Comparison of ENCODE assay signal across 13 cellular contexts in the genomic region with DNA sequence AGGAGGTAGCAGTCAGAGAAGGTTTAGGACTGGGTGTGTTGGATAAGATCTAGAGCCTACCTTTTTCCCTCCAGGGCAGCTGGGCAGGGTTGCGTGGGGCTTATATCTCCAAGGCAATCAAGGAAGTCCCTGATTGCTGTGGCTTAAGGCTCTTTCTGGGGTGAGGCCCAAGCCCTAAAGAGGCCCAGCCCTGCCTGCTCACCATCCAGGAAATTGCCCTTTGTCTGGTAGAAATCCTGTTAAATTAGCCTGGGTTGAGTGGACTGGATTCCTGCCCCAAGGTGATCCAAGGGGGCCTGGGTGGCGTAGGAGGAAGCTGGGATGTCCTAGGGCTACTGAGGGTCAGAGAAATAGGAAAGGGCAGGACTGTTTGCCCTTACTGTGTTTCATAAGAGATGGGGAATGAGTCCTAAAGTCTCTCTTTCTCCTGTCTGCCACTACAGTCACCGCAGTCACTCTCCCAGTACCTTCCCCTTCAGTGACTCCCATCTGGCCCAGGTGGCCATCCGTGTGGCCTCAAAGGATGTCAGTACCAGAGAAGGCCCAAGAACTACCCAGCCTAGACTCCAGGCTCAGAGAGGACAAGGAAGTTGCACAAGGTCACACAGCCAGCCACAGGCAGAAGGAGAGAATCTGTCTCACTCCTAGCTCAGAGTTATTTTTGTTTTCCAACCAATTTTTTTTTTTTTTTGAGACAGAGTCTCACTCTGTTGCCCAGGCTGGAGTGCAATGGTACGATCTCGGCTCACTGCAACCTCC. TPM values are rescaled to one million over a fixed set of nuclear protein-coding genes. Genes with fewer than 3 reads are reported as not detected.
DNase-seq lines count a peak whose midpoint lies in the region; ATAC-seq and TF ChIP-seq lines count a peak whose summit lies in the region.
"Had no signal": no experiment of that assay in that cellular context is flagged by ENCODE, and none has a peak within 500 bp of the region (broad histone marks: within the 10 kb centered on the region; RNA-seq: fewer than 3 reads in every experiment).

No MANE protein-coding gene starts in this region.

- no peak overlapping the region for H4K8ac ChIP-seq in H9 (replicated peaks; ENCODE audit: insufficient read length, low read depth, low read length)

- no CpG with 5 or more reads among the region's 6 CpGs for WGBS in H9 (ENCODE audit: extremely low coverage, insufficient read length, low lambda C conversion rate)
- WGBS in endodermal cell (ENCODE audit: insufficient coverage in 1 of 2, insufficient read length in 1 of 2), 2 experiments: 88 to 95% methylated on average over 1 to 6 of the region's 6 CpGs

- H3K4me1 Mint-ChIP-seq in H9 (peaks cover 41 to 46% of the 10 kb centered on the region in 2 experiments), endodermal cell (peaks cover 22% of the 10 kb centered on the region)

- H3K27ac Mint-ChIP-seq in H9 (peak overlapping the region; percentile 18 to 79 (median 23); a peak in 5 of 7 replicates), endodermal cell (peak overlapping the region; percentile 70)

- no peak for ATAC-seq in HG03378 (IDR thresholded peaks at IDR 0.05; ENCODE audit: unreplicated experiment)

- no peak overlapping the region for H2AK5ac ChIP-seq in H9 (ENCODE audit: insufficient read length, low read length)

- H3K27ac ChIP-seq in H9 (ENCODE audit: insufficient read length, low read depth, low read length) (no peak overlapping the region), endodermal cell (ENCODE audit: low read depth, low read length) (no peak overlapping the region), osteoblast (ENCODE audit: low read depth, low read length) (no peak overlapping the region)

- H4K20me1 ChIP-seq in H9 (ENCODE audit: control insufficient read depth, insufficient read depth, insufficient read length) (no peaks in the 10 kb centered on the region), osteoblast (ENCODE audit: insufficient read depth, low read length) (no peaks in the 10 kb centered on the region)

- H3K27me3 Mint-ChIP-seq in H9 (ENCODE audit: low read depth) (no peaks in the 10 kb centered on the region; the same call in 1 of the 2 replicates), endodermal cell (ENCODE audit: insufficient read depth) (peaks cover 2% of the 10 kb centered on the region)

- no peak for DNase-seq in H9
- DNase-seq in NT2/D1 (ENCODE audit: low read depth, low spot score): no peak
- DNase-seq in endodermal cell: no peak
- DNase-seq in osteoblast (ENCODE audit: insufficient read length, low spot score, missing footprints): no peak
- DNase-seq in stimulated activated CD4-positive, alpha-beta T cell treated with anti-CD3 and anti-CD28 coated beads, Interleukin-2, amount 100 ng/mL, for 48 hours: no peak
- no peak for DNase-seq in DMS53 treated with DMSO at 0.1 percent for 48 hours (lab: John Stamatoyannopoulos, UW; ENCODE audit: unreplicated experiment)
- no peak for DNase-seq in cortex of kidney (lab: John Stamatoyannopoulos, UW)
- DNase-seq: activated CD4-positive, alpha-beta T cell treated with anti-CD3 and anti-CD28 coated beads for 1 hour; DND-41; MG63; midbrain; stimulated activated CD4-positive, alpha-beta T cell treated with anti-CD3 and anti-CD28 coated beads, Interleukin-2, amount 100 ng/mL, for 24 hours had no signal

- no peak overlapping the region for H2BK120ac ChIP-seq in H9 (ENCODE audit: low read depth, low read length, poor library complexity, severe bottlenecking)

- no peak overlapping the region for H3K23ac ChIP-seq in H9 (ENCODE audit: insufficient read length, low read depth, low read length)

- no peak for TF ChIP-seq CTCF in H9 (conservative IDR thresholded peaks at IDR 0.05)
- no peak for TF ChIP-seq CTCF in endodermal cell (conservative IDR thresholded peaks at IDR 0.05)
- TF ChIP-seq CTCF in osteoblast (IDR thresholded peaks at IDR 0.05; ENCODE audit: extremely low read depth, low read depth, low read length): no peak

- no peak overlapping the region for H3K56ac ChIP-seq in H9 (ENCODE audit: insufficient read length, low read depth, low read length)

- no peak overlapping the region for H2BK15ac ChIP-seq in H9 (ENCODE audit: low read depth, low read length)

- H3K23me2 ChIP-seq in H9 (ENCODE audit: insufficient read length, low read depth, low read length, poor library complexity, severe bottlenecking): no peaks in the 10 kb centered on the region

- H4K5ac ChIP-seq in H9 (ENCODE audit: insufficient read length, low read depth, low read length): no peak overlapping the region

- H4K91ac ChIP-seq in H9 (ENCODE audit: insufficient read length, low read depth, low read length): no peak overlapping the region

- H3K4ac ChIP-seq in H9 (ENCODE audit: low read depth, low read length): no peak overlapping the region

- H2BK5ac ChIP-seq in H9 (ENCODE audit: insufficient read length, low read length): no peak overlapping the region

- H3K4me3 Mint-ChIP-seq in H9 (no peak overlapping the region), endodermal cell (no peak overlapping the region)

- H3K9me3 Mint-ChIP-seq in H9 (peaks cover 5% of the 10 kb centered on the region in 2 experiments; a peak in 3 of 5 replicates), endodermal cell (peaks cover 1% of the 10 kb centered on the region)

- no peaks in the 10 kb centered on the region for H3K79me1 ChIP-seq in H9 (ENCODE audit: insufficient read depth, low read depth, low read length, poor library complexity, severe bottlenecking)

- H3K4me2 ChIP-seq in H9 (ENCODE audit: insufficient read depth, insufficient read length, low read length) (no peak overlapping the region), osteoblast (ENCODE audit: insufficient read depth, low read length) (no peak overlapping the region)

- H3K36me3 ChIP-seq in NT2/D1 (ENCODE audit: insufficient read depth, insufficient read length, low read length) (no peaks in the 10 kb centered on the region), endodermal cell (ENCODE audit: control insufficient read depth, insufficient read depth, low read length) (no peaks in the 10 kb centered on the region), osteoblast (ENCODE audit: insufficient read depth, low read length) (no peaks in the 10 kb centered on the region)
- H3K36me3 ChIP-seq: MG63 had no signal

- no peaks in the 10 kb centered on the region for H3K9me3 ChIP-seq in H9 (ENCODE audit: control insufficient read depth, low read depth, low read length)
- H3K9me3 ChIP-seq in NT2/D1 (ENCODE audit: insufficient read depth, low read length): no peaks in the 10 kb centered on the region
- H3K9me3 ChIP-seq in endodermal cell (ENCODE audit: control insufficient read depth, low read length): peaks cover 6% of the 10 kb centered on the region
- H3K9me3 ChIP-seq in osteoblast (ENCODE audit: low read depth, low read length): no peaks in the 10 kb centered on the region
- H3K9me3 ChIP-seq: MG63 had no signal

- H3K36me3 Mint-ChIP-seq in H9 (ENCODE audit: insufficient read depth in 1 of 3, low read depth in 3 of 3) (peaks cover 0 to 9% (median 5%) of the 10 kb centered on the region in 3 experiments; a peak in 4 of 7 replicates), endodermal cell (ENCODE audit: low read depth) (no peaks in the 10 kb centered on the region)

- no peak overlapping the region for H2BK20ac ChIP-seq in H9 (ENCODE audit: low read depth, low read length, poor library complexity, severe bottlenecking)

- H3K27me3 ChIP-seq in H9 (ENCODE audit: insufficient read depth, low read length): no peaks in the 10 kb centered on the region
- H3K27me3 ChIP-seq in NT2/D1 (ENCODE audit: insufficient read depth, insufficient read length): no peaks in the 10 kb centered on the region
- no peaks in the 10 kb centered on the region for H3K27me3 ChIP-seq in endodermal cell (ENCODE audit: control insufficient read depth, insufficient read depth, low read length, poor library complexity, severe bottlenecking)
- H3K27me3 ChIP-seq in osteoblast (ENCODE audit: insufficient read depth, low read length): no peaks in the 10 kb centered on the region
- H3K27me3 ChIP-seq: MG63 had no signal

- H2BK12ac ChIP-seq in H9 (ENCODE audit: insufficient read length, low read depth, low read length): no peak overlapping the region

- no peak overlapping the region for H3K14ac ChIP-seq in H9 (ENCODE audit: insufficient read depth, low read length)

- H3K9ac ChIP-seq in H9 (ENCODE audit: extremely low read depth, insufficient read length, low read length): no peak overlapping the region
- peak overlapping the region; percentile 32 for H3K9ac ChIP-seq in NT2/D1 (ENCODE audit: insufficient read length, low read depth)
- H3K9ac ChIP-seq in endodermal cell (ENCODE audit: extremely low read depth, low read length, poor library complexity, severe bottlenecking): no peak overlapping the region

- H3K4me3 ChIP-seq in NT2/D1 (ENCODE audit: insufficient read length, low read depth) (no peak overlapping the region), endodermal cell (ENCODE audit: low read length) (no peak overlapping the region), osteoblast (ENCODE audit: insufficient read depth, low read length) (no peak overlapping the region)
- H3K4me3 ChIP-seq: MG63 had no signal

- no peak overlapping the region for H3T11ph ChIP-seq in H9 (ENCODE audit: low read length)

- peaks cover 5% of the 10 kb centered on the region; the same call in 1 of the 2 replicates for H3K4me1 ChIP-seq in H9 (ENCODE audit: insufficient read depth, low read length)
- H3K4me1 ChIP-seq in NT2/D1 (ENCODE audit: insufficient read depth, insufficient read length): peaks cover 13% of the 10 kb centered on the region
- no peaks in the 10 kb centered on the region for H3K4me1 ChIP-seq in endodermal cell (ENCODE audit: control insufficient read depth, insufficient read depth, low read length)
- H3K4me1 ChIP-seq in osteoblast (ENCODE audit: insufficient read depth, low read length): peaks cover 10% of the 10 kb centered on the region

- H3K79me2 ChIP-seq in H9 (ENCODE audit: insufficient read depth, low read length): no peaks in the 10 kb centered on the region
- H3K79me2 ChIP-seq in osteoblast (ENCODE audit: insufficient read depth, low read length): no peaks in the 10 kb centered on the region

- H2AFZ ChIP-seq in H9 (ENCODE audit: low read length) (no peak overlapping the region), osteoblast (ENCODE audit: low read length) (peak overlapping the region; percentile 23)

- no peak overlapping the region for H3K18ac ChIP-seq in H9 (ENCODE audit: insufficient read length, low read depth, low read length)

RNA-seq across cellular contexts. Expression of a gene that starts 25.8 kb away (rescaled TPM):
- total RNA-seq in H9 (2021) (18.2 and 19.9 TPM in 2 replicates), endodermal cell (1 to 10 TPM; 6.3 to 8.5 TPM), osteoblast (3.5 and 3.6 TPM in 2 replicates)
- 20.2 TPM for polyA plus RNA-seq in endodermal cell (2013, experiment 1 of 2)
- 21.5 TPM for polyA plus RNA-seq in endodermal cell (2013, experiment 2 of 2)

RNA-seq across cellular contexts. Expression of a gene that starts 59.8 kb away (rescaled TPM):
- total RNA-seq in H9 (2021): 255 and 268 TPM in 2 replicates
- total RNA-seq in endodermal cell: 100 to 1,000 TPM; 260 to 287 TPM
- polyA plus RNA-seq in endodermal cell (2013, experiment 1 of 2): 201 TPM
- 190 TPM for polyA plus RNA-seq in endodermal cell (2013, experiment 2 of 2)
- total RNA-seq in osteoblast: 384 and 390 TPM in 2 replicates
